2 cellular contexts compared by ENCODE assay signal in the genomic region with DNA sequence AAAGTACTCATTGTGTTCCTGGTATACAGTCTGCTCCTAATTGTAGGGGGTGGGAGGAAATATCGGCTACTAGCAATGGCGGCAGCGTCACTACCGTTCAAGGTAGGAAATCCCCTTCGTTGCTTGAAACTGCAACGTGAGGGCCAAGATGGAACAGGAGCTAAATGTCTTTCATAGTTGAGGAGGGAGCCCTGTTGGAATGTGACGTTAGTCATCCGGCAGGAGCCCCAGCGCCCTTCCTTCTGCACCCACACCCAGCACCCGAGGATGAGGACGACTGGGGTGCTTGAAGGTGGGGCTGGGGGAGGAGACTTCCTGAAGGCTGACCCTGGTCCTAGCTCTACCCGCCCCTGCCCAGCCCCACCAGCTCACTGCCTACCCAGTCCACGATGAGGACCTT.
TF ChIP-seq lines count a peak whose summit lies in the region.

No MANE protein-coding gene starts in this region.

TF ChIP-seq in SK-N-SH, 30 proteins besides CTCF, POLR2A, EP300 and RAD21 (continued from another document):
- TF ChIP-seq ZBTB33 (IDR thresholded peaks at IDR 0.05; ENCODE audit: borderline replicate concordance, low read depth), result no peak
- TF ChIP-seq FOSL2 (IDR thresholded peaks at IDR 0.05; ENCODE audit: borderline replicate concordance, low read depth), result no peak
- no peak for TF ChIP-seq MEF2A (IDR thresholded peaks at IDR 0.05; ENCODE audit: borderline replicate concordance, low read depth)
- no peak for TF ChIP-seq JUND (IDR thresholded peaks at IDR 0.05)
- TF ChIP-seq NRF1 (IDR thresholded peaks at IDR 0.05; ENCODE audit: low read depth, low read length), result no peak
- no peak for TF ChIP-seq GABPA (IDR thresholded peaks at IDR 0.05; ENCODE audit: low read depth)
- TF ChIP-seq, protein P1, sequence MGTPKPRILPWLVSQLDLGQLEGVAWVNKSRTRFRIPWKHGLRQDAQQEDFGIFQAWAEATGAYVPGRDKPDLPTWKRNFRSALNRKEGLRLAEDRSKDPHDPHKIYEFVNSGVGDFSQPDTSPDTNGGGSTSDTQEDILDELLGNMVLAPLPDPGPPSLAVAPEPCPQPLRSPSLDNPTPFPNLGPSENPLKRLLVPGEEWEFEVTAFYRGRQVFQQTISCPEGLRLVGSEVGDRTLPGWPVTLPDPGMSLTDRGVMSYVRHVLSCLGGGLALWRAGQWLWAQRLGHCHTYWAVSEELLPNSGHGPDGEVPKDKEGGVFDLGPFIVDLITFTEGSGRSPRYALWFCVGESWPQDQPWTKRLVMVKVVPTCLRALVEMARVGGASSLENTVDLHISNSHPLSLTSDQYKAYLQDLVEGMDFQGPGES (IDR thresholded peaks at IDR 0.05; ENCODE audit: low read depth, low read length), result no peak
- TF ChIP-seq RFX5 (IDR thresholded peaks at IDR 0.05; ENCODE audit: low read length), result no peak

TF ChIP-seq in SK-N-SH treated with all-trans-retinoic acid at 6 μM for 48 hours, 23 proteins besides CTCF, POLR2A, EP300 and RAD21 (continued from another document):
- TF ChIP-seq TOX (CRISPR knock-in tag; IDR thresholded peaks at IDR 0.05; ENCODE audit: borderline replicate concordance), result no peak
- no peak for TF ChIP-seq ZFP3 (CRISPR knock-in tag; IDR thresholded peaks at IDR 0.05)
